17 cellular contexts compared by ENCODE assay signal in genomic region chr15:66133247-66133646, GRCh38.
DNase-seq lines count a peak whose midpoint lies in the region; ATAC-seq and TF ChIP-seq lines count a peak whose summit lies in the region.
"Had no signal": no experiment of that assay in that cellular context is flagged by ENCODE, and none has a peak within 500 bp of the region (broad histone marks: within the 10 kb centered on the region; RNA-seq: fewer than 3 reads in every experiment).

No MANE protein-coding gene starts in this region.

- no peaks in the 10 kb centered on the region for H3K36me3 ChIP-seq in neural progenitor cell
- no peaks in the 10 kb centered on the region for H3K36me3 ChIP-seq in A673 (ENCODE audit: insufficient read depth, low read length, poor library complexity, severe bottlenecking)
- H3K36me3 ChIP-seq: BE2C had no signal

- DNase-seq in amygdala (lab: John Stamatoyannopoulos, UW) (peak in 52 of 56 donors; percentile 11 to 89 (median 67)), glutamatergic neuron (no peak), neural progenitor cell (ENCODE audit: low spot score) (no peak), superior temporal gyrus (ENCODE audit: extremely low spot score) (peak; percentile 91), A673 (ENCODE audit: low spot score) (no peak), NAMALWA (ENCODE audit: low spot score) (no peak)
- DNase-seq: ACHN; BE2C; CD8-positive, alpha-beta memory T cell; NCI-H1105 treated with DMSO at 0.1 percent for 48 hours; NCI-H187 treated with DMSO at 0.1 percent for 48 hours; NCI-H446 treated with DMSO at 0.1 percent for 48 hours; NCI-H748 treated with DMSO at 0.1 percent for 48 hours; PC-3 had no signal

- H3K27me3 ChIP-seq in neural progenitor cell (no peaks in the 10 kb centered on the region), A673 (replicated peaks; ENCODE audit: insufficient read depth, low read depth, low read length, poor library complexity) (peaks cover 5% of the 10 kb centered on the region)
- H3K27me3 ChIP-seq: BE2C had no signal

- peak overlapping the region; percentile 56 for H3K4me2 ChIP-seq in neural progenitor cell
- H3K4me2 ChIP-seq: KMS-11 had no signal

- H3K9me3 ChIP-seq in neural progenitor cell (ENCODE audit: low read depth) (no peaks in the 10 kb centered on the region), A673 (ENCODE audit: low read depth, low read length, poor library complexity, severe bottlenecking) (no peaks in the 10 kb centered on the region)
- H3K9me3 ChIP-seq: BE2C had no signal

- H3K36me3 Mint-ChIP-seq in glutamatergic neuron (ENCODE audit: unreplicated experiment) (peaks cover 3% of the 10 kb centered on the region), neural progenitor cell (no peaks in the 10 kb centered on the region)
- H3K36me3 Mint-ChIP-seq: CD8-positive, alpha-beta memory T cell had no signal

- CTCF ChIA-PET in A673 (lab: Charles Lee): no interaction called here

- H3K79me2 ChIP-seq in neural progenitor cell (ENCODE audit: low read depth): no peaks in the 10 kb centered on the region

- peaks cover 17% of the 10 kb centered on the region for H3K27me3 Mint-ChIP-seq in glutamatergic neuron (ENCODE audit: unreplicated experiment)
- peaks cover 9% of the 10 kb centered on the region for H3K27me3 Mint-ChIP-seq in neural progenitor cell (ENCODE audit: insufficient read depth, low read depth)

- no peak overlapping the region for H3K4me3 Mint-ChIP-seq in glutamatergic neuron (ENCODE audit: unreplicated experiment)
- H3K4me3 Mint-ChIP-seq in neural progenitor cell: peak overlapping the region; percentile 38
- H3K4me3 Mint-ChIP-seq: CD8-positive, alpha-beta memory T cell had no signal

- no TSS peak for BruUV-seq in A673 (replicated peaks; lab: Mats Ljungman, UMichigan)

- no peak overlapping the region for H3K9ac ChIP-seq in neural progenitor cell
- H3K9ac ChIP-seq: KMS-11 had no signal

- H3K9me3 Mint-ChIP-seq in glutamatergic neuron (ENCODE audit: unreplicated experiment): peaks cover 22% of the 10 kb centered on the region
- H3K9me3 Mint-ChIP-seq in neural progenitor cell: no peaks in the 10 kb centered on the region
- H3K9me3 Mint-ChIP-seq: CD8-positive, alpha-beta memory T cell had no signal

- TF ChIP-seq CTCF in glutamatergic neuron (IDR thresholded peaks at IDR 0.05; ENCODE audit: partially characterized antibody, unreplicated experiment) (no peak), neural progenitor cell (IDR thresholded peaks at IDR 0.05) (no peak), A673 (conservative IDR thresholded peaks at IDR 0.05; ENCODE audit: low read depth, low read length) (no peak)

- peaks cover 13% of the 10 kb centered on the region for H4K20me1 ChIP-seq in neural progenitor cell (ENCODE audit: low read depth)

- ATAC-seq in GM18858 (IDR thresholded peaks at IDR 0.05; ENCODE audit: unreplicated experiment): no peak
- ATAC-seq: HepG2, PC-3 had no signal

- H3F3A ChIP-seq in neural progenitor cell (ENCODE audit: low read depth): peaks cover 27% of the 10 kb centered on the region

- H2AFZ ChIP-seq in neural progenitor cell (replicated peaks): no peak overlapping the region

- H3K4me3 ChIP-seq in neural progenitor cell: no peak overlapping the region
- no peak overlapping the region for H3K4me3 ChIP-seq in A673 (ENCODE audit: low read depth, low read length, poor library complexity, severe bottlenecking)

- H3K27ac ChIP-seq in neural progenitor cell: no peak overlapping the region
- no peak overlapping the region for H3K27ac ChIP-seq in A673 (ENCODE audit: low read depth, low read length, poor library complexity, severe bottlenecking)
- H3K27ac ChIP-seq: KMS-11 had no signal

- intact Hi-C loops in A673 (cut with micrococcal nuclease; ENCODE audit: unreplicated experiment): loop anchor here (5.0 kb wide), 1 partner anchor 154 kb away; no protein-coding TSS in a partner anchor

- H3K27ac Mint-ChIP-seq in glutamatergic neuron (ENCODE audit: unreplicated experiment) (peak overlapping the region; percentile 36), neural progenitor cell (peak overlapping the region; percentile 46)
- H3K27ac Mint-ChIP-seq: CD8-positive, alpha-beta memory T cell had no signal

- H3K4me1 ChIP-seq in neural progenitor cell: peaks cover 37% of the 10 kb centered on the region
- peaks cover 29% of the 10 kb centered on the region for H3K4me1 ChIP-seq in A673 (ENCODE audit: insufficient read depth, low read length, poor library complexity, severe bottlenecking)

- POLR2A ChIA-PET in A673 (lab: Charles Lee; ENCODE audit: low non-redundant PET): no interaction called here

- H3K4me1 Mint-ChIP-seq in glutamatergic neuron (ENCODE audit: low read depth, unreplicated experiment) (peaks cover 52% of the 10 kb centered on the region), neural progenitor cell (peaks cover 46% of the 10 kb centered on the region)

Comparison
In these comparisons a context has a peak if more than half of its experiments do, and no peak if none do; other contexts are left out.
1. DNase-seq: peak in amygdala (52 of 56) and superior temporal gyrus (single experiment); none in glutamatergic neuron (single experiment), neural progenitor cell (single experiment), A673 (single experiment) and NAMALWA (single experiment).